Comparison of ENCODE assay signal across 1 cellular context in the genomic region with DNA sequence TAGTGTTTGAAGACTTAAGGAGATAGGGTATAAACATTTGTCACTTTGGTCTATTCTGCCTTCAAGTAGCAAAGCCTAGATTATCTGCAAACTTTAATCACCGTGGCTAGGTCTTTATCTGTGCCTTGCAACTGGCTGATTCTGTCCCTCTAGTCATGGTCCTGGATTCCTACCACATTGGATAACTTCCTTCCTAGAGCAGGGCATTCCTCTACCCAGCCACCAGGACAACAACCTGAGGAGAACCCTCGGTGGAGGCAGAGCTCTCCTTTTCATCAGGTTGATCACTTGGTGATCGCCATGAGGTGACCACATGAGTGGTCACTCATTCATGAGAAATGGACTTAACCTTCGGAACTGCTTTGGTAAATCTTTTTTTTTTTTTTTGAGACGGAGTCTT.
TF ChIP-seq lines count a peak whose summit lies in the region.

No MANE protein-coding gene starts in this region.

TF ChIP-seq in HepG2, 621 proteins besides CTCF, POLR2A, EP300 and RAD21 (continued from another document):
- TF ChIP-seq ZNF253 (CRISPR knock-in tag; IDR thresholded peaks at IDR 0.05; ENCODE audit: borderline replicate concordance) (no peak), TOPORS (CRISPR knock-in tag; IDR thresholded peaks at IDR 0.05) (no peak), CREB3 (CRISPR knock-in tag; IDR thresholded peaks at IDR 0.05) (no peak), ZNF234 (CRISPR knock-in tag; conservative IDR thresholded peaks at IDR 0.05) (no peak), FOXJ3 (CRISPR knock-in tag; IDR thresholded peaks at IDR 0.05; ENCODE audit: borderline replicate concordance) (no peak), CHD2 (IDR thresholded peaks at IDR 0.05; ENCODE audit: low read depth, low read length) (no peak), SALL2 (CRISPR knock-in tag; IDR thresholded peaks at IDR 0.05) (no peak), ZNF264 (CRISPR knock-in tag; IDR thresholded peaks at IDR 0.05) (no peak)
- TF ChIP-seq, protein P1, sequence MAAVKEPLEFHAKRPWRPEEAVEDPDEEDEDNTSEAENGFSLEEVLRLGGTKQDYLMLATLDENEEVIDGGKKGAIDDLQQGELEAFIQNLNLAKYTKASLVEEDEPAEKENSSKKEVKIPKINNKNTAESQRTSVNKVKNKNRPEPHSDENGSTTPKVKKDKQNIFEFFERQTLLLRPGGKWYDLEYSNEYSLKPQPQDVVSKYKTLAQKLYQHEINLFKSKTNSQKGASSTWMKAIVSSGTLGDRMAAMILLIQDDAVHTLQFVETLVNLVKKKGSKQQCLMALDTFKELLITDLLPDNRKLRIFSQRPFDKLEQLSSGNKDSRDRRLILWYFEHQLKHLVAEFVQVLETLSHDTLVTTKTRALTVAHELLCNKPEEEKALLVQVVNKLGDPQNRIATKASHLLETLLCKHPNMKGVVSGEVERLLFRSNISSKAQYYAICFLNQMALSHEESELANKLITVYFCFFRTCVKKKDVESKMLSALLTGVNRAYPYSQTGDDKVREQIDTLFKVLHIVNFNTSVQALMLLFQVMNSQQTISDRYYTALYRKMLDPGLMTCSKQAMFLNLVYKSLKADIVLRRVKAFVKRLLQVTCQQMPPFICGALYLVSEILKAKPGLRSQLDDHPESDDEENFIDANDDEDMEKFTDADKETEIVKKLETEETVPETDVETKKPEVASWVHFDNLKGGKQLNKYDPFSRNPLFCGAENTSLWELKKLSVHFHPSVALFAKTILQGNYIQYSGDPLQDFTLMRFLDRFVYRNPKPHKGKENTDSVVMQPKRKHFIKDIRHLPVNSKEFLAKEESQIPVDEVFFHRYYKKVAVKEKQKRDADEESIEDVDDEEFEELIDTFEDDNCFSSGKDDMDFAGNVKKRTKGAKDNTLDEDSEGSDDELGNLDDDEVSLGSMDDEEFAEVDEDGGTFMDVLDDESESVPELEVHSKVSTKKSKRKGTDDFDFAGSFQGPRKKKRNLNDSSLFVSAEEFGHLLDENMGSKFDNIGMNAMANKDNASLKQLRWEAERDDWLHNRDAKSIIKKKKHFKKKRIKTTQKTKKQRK (IDR thresholded peaks at IDR 0.05; ENCODE audit: low read length) = no peak
